ENCODE assay signal across 1 cellular context in genomic region chr1:115239148-115239820, GRCh38.
TF ChIP-seq lines count a peak whose summit lies in the region.

No MANE protein-coding gene starts in this region.

TF ChIP-seq in HEK293, 187 proteins besides CTCF, POLR2A, EP300 and RAD21 (continued from another document):
- no peak for TF ChIP-seq ZNF18 (tag by site-specific recombination; IDR thresholded peaks at IDR 0.05)
- no peak for TF ChIP-seq ZNF341 (tag by site-specific recombination; IDR thresholded peaks at IDR 0.05; ENCODE audit: low read depth)
